13 cellular contexts compared by ENCODE assay signal in genomic region chr4:110119347-110119746, GRCh38.
DNase-seq lines count a peak whose midpoint lies in the region; ATAC-seq and TF ChIP-seq lines count a peak whose summit lies in the region.
"Had no signal": no experiment of that assay in that cellular context is flagged by ENCODE, and none has a peak within 500 bp of the region (broad histone marks: within the 10 kb centered on the region; RNA-seq: fewer than 3 reads in every experiment).

No MANE protein-coding gene starts in this region.

- peaks cover 4% of the 10 kb centered on the region for H3K79me2 ChIP-seq in ACC112 (ENCODE audit: control insufficient read depth, insufficient read depth, low read length, unreplicated experiment)
- H3K79me2 ChIP-seq: parathyroid adenoma had no signal

- no peaks in the 10 kb centered on the region for H3K27me3 Mint-ChIP-seq in CD4-positive, alpha-beta T cell

- H3K9me3 ChIP-seq in CD4-positive, alpha-beta T cell (ENCODE audit: control insufficient read depth, low read length) = no peaks in the 10 kb centered on the region

- intact Hi-C loops in CD4-positive, alpha-beta T cell (cut with DNase I, micrococcal nuclease) = no loop called here

- peak overlapping the region; percentile 50 for H3K27ac ChIP-seq in ACC112 (ENCODE audit: low read depth, low read length)
- peak overlapping the region; percentile 7 for H3K27ac ChIP-seq in foreskin keratinocyte
- H3K27ac ChIP-seq in CD4-positive, alpha-beta T cell (ENCODE audit: low read depth, low read length) = no peak overlapping the region
- H3K27ac ChIP-seq: parathyroid adenoma had no signal

- H3K36me3 Mint-ChIP-seq in CD4-positive, alpha-beta T cell (ENCODE audit: low read depth) = no peaks in the 10 kb centered on the region
- H3K36me3 Mint-ChIP-seq: activated naive CD4-positive, alpha-beta T cell treated with anti-CD3 and anti-CD28 coated beads, Interleukin-2, amount 50 U/mL, for 72 hours had no signal

- ATAC-seq in GM19395 (IDR thresholded peaks at IDR 0.05; ENCODE audit: unreplicated experiment) (peak; percentile 68), foreskin keratinocyte (peak; percentile 95)
- ATAC-seq in CD4-positive, alpha-beta T cell (ENCODE audit: poor library complexity) = no peak

- H3K36me3 ChIP-seq in ACC112 (ENCODE audit: insufficient read depth, low read length) = no peaks in the 10 kb centered on the region

- no peaks in the 10 kb centered on the region for H3K27me3 ChIP-seq in ACC112 (ENCODE audit: insufficient read depth, low read length)
- H3K27me3 ChIP-seq in foreskin keratinocyte = no peaks in the 10 kb centered on the region
- no peaks in the 10 kb centered on the region for H3K27me3 ChIP-seq in CD4-positive, alpha-beta T cell (ENCODE audit: control insufficient read depth, insufficient read depth, low read length)

- H3K27ac Mint-ChIP-seq in CD4-positive, alpha-beta T cell = no peak overlapping the region
- H3K27ac Mint-ChIP-seq: endodermal cell had no signal

- DNase-seq in OCI-M1 (lab: John Stamatoyannopoulos, UW) (peak; percentile 86), foreskin keratinocyte (peak; percentile 38 to 61), NCI-H1092 (lab: John Stamatoyannopoulos, UW) (no peak), T-helper 9 cell (no peak), NCI-H774 (lab: John Stamatoyannopoulos, UW) (no peak)
- no peak for DNase-seq in CD4-positive, alpha-beta T cell
- DNase-seq: endodermal cell, GOT3, NCI-H1436 had no signal

- no peaks in the 10 kb centered on the region for H3K9me3 Mint-ChIP-seq in CD4-positive, alpha-beta T cell
- H3K9me3 Mint-ChIP-seq: activated naive CD4-positive, alpha-beta T cell treated with anti-CD3 and anti-CD28 coated beads, Interleukin-2, amount 50 U/mL, for 72 hours; endodermal cell had no signal

- CTCF ChIA-PET in CD4-positive, alpha-beta T cell (lab: Charles Lee) = interaction anchor here (1.1 kb wide), 1 partner anchor 18 kb away, joined by 3 read pairs; no protein-coding TSS in a partner anchor

- no peak for TF ChIP-seq CTCF in foreskin keratinocyte (conservative IDR thresholded peaks at IDR 0.05)
- no peak for TF ChIP-seq CTCF in CD4-positive, alpha-beta T cell (IDR thresholded peaks at IDR 0.05)

- H3K4me1 ChIP-seq in ACC112 (ENCODE audit: control insufficient read depth, insufficient read depth, low read length, unreplicated experiment) (peaks cover 14% of the 10 kb centered on the region), foreskin keratinocyte (peaks cover 14% of the 10 kb centered on the region)
- H3K4me1 ChIP-seq: parathyroid adenoma had no signal

- H3K4me3 Mint-ChIP-seq in CD4-positive, alpha-beta T cell = no peak overlapping the region
- H3K4me3 Mint-ChIP-seq: endodermal cell had no signal

- H2AFZ ChIP-seq in ACC112 (ENCODE audit: low read length, unreplicated experiment) = peak overlapping the region; percentile 26
- H2AFZ ChIP-seq: parathyroid adenoma had no signal

- POLR2A ChIA-PET in CD4-positive, alpha-beta T cell (lab: Charles Lee) = no interaction called here

- H3K4me3 ChIP-seq in ACC112 (ENCODE audit: low read depth, low read length) = peak overlapping the region; percentile 62

- peaks cover 8% of the 10 kb centered on the region for H3K4me1 Mint-ChIP-seq in CD4-positive, alpha-beta T cell (ENCODE audit: low read depth)

Comparison
In these comparisons a context has a peak if more than half of its experiments do, and no peak if none do; other contexts are left out.
1. DNase-seq: peak in OCI-M1 (single experiment) and foreskin keratinocyte (2 of 2); none in CD4-positive, alpha-beta T cell (0 of 10), NCI-H1092 (single experiment), T-helper 9 cell (single experiment) and NCI-H774 (single experiment).